Comparison of ENCODE assay signal across 10 cellular contexts in the genomic region with DNA sequence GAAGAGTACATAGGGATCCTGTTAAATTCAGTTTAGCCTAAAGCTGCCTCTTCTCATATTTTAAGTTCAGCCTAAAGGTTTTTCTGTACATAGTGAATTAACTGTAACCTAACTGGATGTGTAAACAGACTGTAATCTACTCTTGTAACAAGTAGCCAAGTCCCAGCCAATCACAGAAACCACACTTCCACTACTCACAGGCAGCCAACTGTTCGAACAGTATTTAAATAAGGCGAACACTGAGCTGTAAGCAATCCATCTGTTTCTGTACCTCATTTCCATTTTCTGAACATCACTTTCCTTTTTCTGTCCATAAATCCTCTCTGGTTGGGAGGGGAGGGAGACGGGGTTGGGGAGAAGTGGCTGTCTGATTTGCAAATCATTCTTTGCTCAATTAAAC.
"Had no signal": no experiment of that assay in that cellular context is flagged by ENCODE, and none has a peak within 500 bp of the region (broad histone marks: within the 10 kb centered on the region; RNA-seq: fewer than 3 reads in every experiment).

No MANE protein-coding gene starts in this region.

- H3K79me2 ChIP-seq: parathyroid adenoma had no signal

- DNase-seq: activated CD4-positive, alpha-beta T cell treated with anti-CD3 and anti-CD28 coated beads for 48 hours; activated naive CD4-positive, alpha-beta T cell treated with anti-CD3 and anti-CD28 coated beads for 36 hours; colonic mucosa; foreskin melanocyte; heart left ventricle; islet precursor cell; stimulated activated CD4-positive, alpha-beta T cell treated with anti-CD3 and anti-CD28 coated beads, Interleukin-4, amount 100 ng/mL, for 4 hours; T-helper 9 cell had no signal

- H3K36me3 ChIP-seq: colonic mucosa, heart left ventricle, stomach had no signal

- H3K9me3 ChIP-seq: colonic mucosa, heart left ventricle, stomach had no signal

- H3K4me1 ChIP-seq: colonic mucosa, parathyroid adenoma had no signal

- H3K27ac ChIP-seq: colonic mucosa, heart left ventricle, parathyroid adenoma had no signal

- H3K4me3 ChIP-seq: colonic mucosa, heart left ventricle, stomach had no signal

- H3K27me3 ChIP-seq: colonic mucosa, heart left ventricle, stomach had no signal
